In genomic region chr11:23923357-23923756, GRCh38 we compare ENCODE assay signal across 21 cellular contexts.
"Had no signal": no experiment of that assay in that cellular context is flagged by ENCODE, and none has a peak within 500 bp of the region (broad histone marks: within the 10 kb centered on the region; RNA-seq: fewer than 3 reads in every experiment).

No MANE protein-coding gene starts in this region.

- H3K27ac ChIP-seq: HL-60, SJSA1, SK-N-MC had no signal

- H3K27me3 ChIP-seq: MG63, SJSA1 had no signal

- FAIRE-seq: RCC 7860 had no signal

- H3K4me3 ChIP-seq: MG63, SJSA1, SK-N-MC had no signal

- H3K4me1 ChIP-seq: SJSA1 had no signal

- DNase-seq: KBM-7, MG63, NCI-H1092 treated with DMSO at 0.1 percent for 48 hours, NCI-H1436, NCI-H187, NCI-H2029, NCI-H2081 treated with DMSO at 0.1 percent for 48 hours, NCI-H2171, NCI-H226, NCI-H446, NCI-H510A, NCI-H524 treated with DMSO at 0.1 percent for 48 hours, NCI-H69, NCI-H774, Right ventricle myocardium superior, RPMI8226, SIG-M5 had no signal

- H3K9me3 ChIP-seq: MG63, SJSA1 had no signal

- H3K36me3 ChIP-seq: MG63, SJSA1 had no signal
